Comparison of ENCODE assay signal across 8 cellular contexts in genomic region chr11:43644626-43645299, GRCh38. TPM values are rescaled to one million over a fixed set of nuclear protein-coding genes. Genes with fewer than 3 reads are reported as not detected.
A peak's percentile ranks its signal among the peaks of the same experiment; 100 is the strongest.
DNase-seq lines count a peak whose midpoint lies in the region; ATAC-seq, FAIRE-seq and TF ChIP-seq lines count a peak whose summit lies in the region.

No MANE protein-coding gene starts in this region.

- ATAC-seq in GM18870 (IDR thresholded peaks at IDR 0.05; ENCODE audit: unreplicated experiment) (no peak), HG03460 (IDR thresholded peaks at IDR 0.05; ENCODE audit: unreplicated experiment) (no peak)

- H3K9me2 ChIP-seq in SU-DHL-6 (replicated peaks; ENCODE audit: insufficient read depth, low read length), result no peaks in the 10 kb centered on the region

- intact Hi-C loops in prostate gland (cut with DNase I), result loop anchor here (2.0 kb wide), 1 partner anchor 36 kb away; the partner anchor contains the start of gene HSD17B12

- H3K4me2 ChIP-seq in SU-DHL-6 (ENCODE audit: low read depth, low read length, poor library complexity, severe bottlenecking), result peak overlapping the region; percentile 94

- DNase-seq in H54 (ENCODE audit: insufficient read length, low spot score) (no peak), fibroblast of the conjunctiva (ENCODE audit: low read depth) (peak; percentile 17), prostate gland (ENCODE audit: low spot score) (no peak), NCI-H1417 (lab: John Stamatoyannopoulos, UW) (no peak), NCI-H2029 (lab: John Stamatoyannopoulos, UW) (no peak)

- peaks cover 14% of the 10 kb centered on the region for H3K79me2 ChIP-seq in SU-DHL-6 (ENCODE audit: insufficient read depth, low read length)

- no peaks in the 10 kb centered on the region for H3K27me3 ChIP-seq in SU-DHL-6 (ENCODE audit: low read length)
- H3K27me3 ChIP-seq in prostate gland (replicated peaks; ENCODE audit: insufficient read depth), result no peaks in the 10 kb centered on the region

- 17% methylated on average over 7 of the region's 7 CpGs for WGBS in prostate gland

- H3F3A ChIP-seq in SU-DHL-6 (ENCODE audit: insufficient read depth), result no peaks in the 10 kb centered on the region

- H2AFZ ChIP-seq in SU-DHL-6 (ENCODE audit: low read depth, low read length, severe bottlenecking), result peak overlapping the region; percentile 90

- FAIRE-seq in H54 (lab: Jason Lieb, UNC), result peak; percentile 88

- H3K9ac ChIP-seq in SU-DHL-6 (ENCODE audit: low read length), result peak overlapping the region; percentile 78

- H3K36me3 ChIP-seq in SU-DHL-6 (ENCODE audit: low read length) (no peaks in the 10 kb centered on the region), prostate gland (no peaks in the 10 kb centered on the region)

- H3K4me3 ChIP-seq in SU-DHL-6 (ENCODE audit: insufficient read depth, low read length, poor library complexity, severe bottlenecking), result peak overlapping the region; percentile 89
- peak overlapping the region; percentile 80 to 81 for H3K4me3 ChIP-seq in prostate gland

- TF ChIP-seq CTCF in SU-DHL-6 (IDR thresholded peaks at IDR 0.05; ENCODE audit: insufficient read depth, low read length, poor library complexity, severe bottlenecking) (no peak), prostate gland (IDR thresholded peaks at IDR 0.05) (no peak)

- TF ChIP-seq POLR2A in H54 (IDR thresholded peaks at IDR 0.05; ENCODE audit: low read depth, low read length) (no peak), prostate gland (IDR thresholded peaks at IDR 0.05) (no peak)

- H3K9me3 ChIP-seq in SU-DHL-6 (ENCODE audit: insufficient read depth, low read length), result no peaks in the 10 kb centered on the region
- H3K9me3 ChIP-seq in prostate gland, result no peaks in the 10 kb centered on the region

- H3K4me1 ChIP-seq in prostate gland (replicated peaks), result no peaks in the 10 kb centered on the region

- H3K27ac ChIP-seq in SU-DHL-6 (ENCODE audit: low read depth, low read length) (no peak overlapping the region), prostate gland (peak overlapping the region in 1 of 2 donors; percentile 68)

- H4K20me1 ChIP-seq in SU-DHL-6 (ENCODE audit: low read depth, low read length), result no peaks in the 10 kb centered on the region

RNA-seq across cellular contexts. Expression of gene HSD17B12, which starts 35.8 kb away (rescaled TPM):
- 100 to 1,000 TPM in 1 of 2 donors, 10 to 100 TPM in 1; 59.9 to 102 TPM for total RNA-seq in prostate gland
